8 cellular contexts compared by ENCODE assay signal in genomic region chr21:42878993-42879787, GRCh38. TPM values are rescaled to one million over a fixed set of nuclear protein-coding genes. Genes with fewer than 3 reads are reported as not detected.
DNase-seq lines count a peak whose midpoint lies in the region; ATAC-seq and TF ChIP-seq lines count a peak whose summit lies in the region.

WDR4 (minus strand) TSS chr21:42879539; CDS start chr21:42879495, 44 bp downstream.

- intact Hi-C loops in activated CD4-positive, alpha-beta T cell treated with anti-CD3 and anti-CD28 coated beads for 36 hours (cut with DNase I, micrococcal nuclease): loop anchor here (1.0 to 5.0 kb wide), 8 partner anchors 14 to 1134 kb away; partner anchors contain the start of genes NDUFV3 (in 2 of the 2), HSF2BP (in 1 of the 2), PKNOX1 (in 1 of the 2) and RRP1 (in 1 of the 2)

- H3K4me3 ChIP-seq in BJ (ENCODE audit: low read depth, low read length) (peak within 1 kb of the TSS; percentile 94), kidney epithelial cell (ENCODE audit: low read depth, low read length) (peak within 1 kb of the TSS; percentile 98)

- no peaks in the 10 kb centered on the region for H3K9me3 Mint-ChIP-seq in activated CD4-positive, alpha-beta T cell treated with anti-CD3 and anti-CD28 coated beads for 36 hours (ENCODE audit: low read depth)
- H3K9me3 Mint-ChIP-seq in chondrocyte (ENCODE audit: low read depth): no peaks in the 10 kb centered on the region

- H3K27me3 ChIP-seq in BJ (ENCODE audit: control insufficient read depth, insufficient read depth, low read length) (no peaks in the 10 kb centered on the region), kidney epithelial cell (ENCODE audit: control insufficient read depth, insufficient read depth, low read length) (no peaks in the 10 kb centered on the region)

- H3K4me3 Mint-ChIP-seq in activated CD4-positive, alpha-beta T cell treated with anti-CD3 and anti-CD28 coated beads for 36 hours: peak within 1 kb of the TSS; percentile 92
- peak within 1 kb of the TSS; percentile 97 for H3K4me3 Mint-ChIP-seq in chondrocyte (ENCODE audit: unreplicated experiment)

- TF ChIP-seq CTCF in BJ (IDR thresholded peaks at IDR 0.05; ENCODE audit: insufficient read depth, low read depth, low read length): no peak
- no peak for TF ChIP-seq CTCF in chondrocyte (IDR thresholded peaks at IDR 0.05)
- no peak for TF ChIP-seq CTCF in kidney epithelial cell (IDR thresholded peaks at IDR 0.05; ENCODE audit: insufficient read depth, low read length, poor library complexity, severe bottlenecking)

- DNase-seq in BJ (ENCODE audit: low read depth): peak; percentile 87
- DNase-seq in GM19240 (ENCODE audit: insufficient read length, low spot score): peak; percentile 91
- peak; percentile 96 to 99 for DNase-seq in NCI-H524 (lab: John Stamatoyannopoulos, UW)
- DNase-seq in activated CD4-positive, alpha-beta T cell treated with anti-CD3 and anti-CD28 coated beads for 36 hours: peak; percentile 99
- peak; percentile 99 for DNase-seq in chondrocyte (ENCODE audit: low spot score)
- peak; percentile 92 for DNase-seq in kidney epithelial cell (ENCODE audit: low read depth)
- peak; percentile 98 for DNase-seq in stimulated activated CD4-positive, alpha-beta T cell treated with anti-CD3 and anti-CD28 coated beads, Interleukin-15, amount 100 ng/mL, for 24 hours

- POLR2A ChIA-PET in BJ (lab: Charles Lee): no interaction called here
- POLR2A ChIA-PET in activated CD4-positive, alpha-beta T cell treated with anti-CD3 and anti-CD28 coated beads for 36 hours (lab: Charles Lee): interaction anchor here (0.7 to 1.5 kb wide), 3 partner anchors 14 to 289 kb away, joined by 3 to 4 read pairs (median 3); partner anchors contain the start of genes NDUFV3 and PKNOX1

- H3K36me3 ChIP-seq in BJ (ENCODE audit: control insufficient read depth, insufficient read depth, low read length) (no peaks in the 10 kb centered on the region), kidney epithelial cell (ENCODE audit: control insufficient read depth, insufficient read depth, low read length) (no peaks in the 10 kb centered on the region)

- H3K27me3 Mint-ChIP-seq in activated CD4-positive, alpha-beta T cell treated with anti-CD3 and anti-CD28 coated beads for 36 hours: no peaks in the 10 kb centered on the region
- no peaks in the 10 kb centered on the region for H3K27me3 Mint-ChIP-seq in chondrocyte (ENCODE audit: low read depth)

- CTCF ChIA-PET in BJ (lab: Yijun Ruan, JAX): interaction anchor here (0.9 to 1.0 kb wide), 2 partner anchors 12 to 359 kb away, joined by 3 read pairs; no protein-coding TSS in a partner anchor
- CTCF ChIA-PET in activated CD4-positive, alpha-beta T cell treated with anti-CD3 and anti-CD28 coated beads for 36 hours (lab: Charles Lee): interaction anchor here (0.8 kb wide), 1 partner anchor 227 kb away, joined by 3 read pairs; no protein-coding TSS in a partner anchor

- peaks cover 30% of the 10 kb centered on the region for H3K36me3 Mint-ChIP-seq in activated CD4-positive, alpha-beta T cell treated with anti-CD3 and anti-CD28 coated beads for 36 hours (ENCODE audit: low read depth)
- peaks cover 6% of the 10 kb centered on the region for H3K36me3 Mint-ChIP-seq in chondrocyte (ENCODE audit: low read depth)

- peaks cover 17% of the 10 kb centered on the region for H3K4me1 Mint-ChIP-seq in activated CD4-positive, alpha-beta T cell treated with anti-CD3 and anti-CD28 coated beads for 36 hours
- H3K4me1 Mint-ChIP-seq in chondrocyte (ENCODE audit: low read depth): peaks cover 21% of the 10 kb centered on the region

- H3K27ac Mint-ChIP-seq in activated CD4-positive, alpha-beta T cell treated with anti-CD3 and anti-CD28 coated beads for 36 hours: peak within 1 kb of the TSS; percentile 99
- peak within 1 kb of the TSS; percentile 94 for H3K27ac Mint-ChIP-seq in chondrocyte (ENCODE audit: unreplicated experiment)

- peak; percentile 66 for ATAC-seq in HG03457 (IDR thresholded peaks at IDR 0.05; ENCODE audit: unreplicated experiment)
- peak; percentile 93 for ATAC-seq in activated CD4-positive, alpha-beta T cell treated with anti-CD3 and anti-CD28 coated beads for 36 hours

RNA-seq across cellular contexts. Expression of gene WDR4, which starts in this region (rescaled TPM):
- 9.4 and 13.7 TPM in 2 replicates for polyA plus RNA-seq in BJ (2011; rRNA removed)
- polyA minus RNA-seq in BJ (2011; rRNA and poly(A)+ RNA removed): 9.0 and 13.1 TPM in 2 replicates
- 10 to 100 TPM; 34.0 to 46.5 TPM for total RNA-seq in activated CD4-positive, alpha-beta T cell treated with anti-CD3 and anti-CD28 coated beads for 36 hours
- total RNA-seq in chondrocyte: 9.6 to 12.2 TPM (median 11.5 TPM) in 3 replicates
- total RNA-seq in kidney epithelial cell: 17.2 and 18.2 TPM in 2 replicates

Comparison
In these comparisons a context has a peak if more than half of its experiments do, and no peak if none do; other contexts are left out.
1. Peak in every context shown above with its lines: DNase-seq, ATAC-seq and H3K4me3 ChIP-seq.